In the genomic region with DNA sequence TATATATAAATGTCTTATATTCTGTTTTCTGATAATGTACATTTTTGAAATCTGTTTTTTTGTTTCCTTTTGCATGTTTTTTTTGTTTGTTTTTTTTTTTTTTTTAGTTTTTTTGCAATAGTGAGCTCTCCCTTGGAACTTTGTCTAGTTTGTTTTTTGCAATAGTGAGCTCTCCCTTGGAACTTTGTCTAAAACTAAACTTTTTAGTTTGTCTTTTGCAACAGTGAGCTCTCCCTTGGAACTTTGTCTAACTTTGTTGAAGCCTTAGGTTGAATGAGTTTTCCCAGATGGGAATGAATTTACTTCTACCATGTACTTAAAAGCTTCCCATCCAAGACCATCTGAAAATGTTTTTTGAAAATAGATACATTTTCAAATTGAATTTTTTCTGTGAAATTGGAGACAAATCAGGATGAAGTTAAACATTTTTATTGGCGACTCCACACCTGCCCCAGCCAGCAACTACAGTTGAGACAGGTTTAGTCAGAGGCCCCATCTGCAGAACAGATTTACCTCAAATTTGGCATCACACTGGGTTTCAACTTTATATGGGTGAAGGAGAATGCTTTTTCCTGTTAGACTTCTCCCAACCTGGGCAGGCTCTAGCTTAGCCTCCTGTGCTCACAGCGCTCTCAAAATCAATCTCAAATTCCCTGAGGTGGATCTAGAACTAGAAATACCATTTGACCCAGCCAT, we compare ENCODE assay signal across 9 cellular contexts. TPM values are rescaled to one million over a fixed set of nuclear protein-coding genes. Genes with fewer than 3 reads are reported as not detected.
"Had no signal": no experiment of that assay in that cellular context is flagged by ENCODE, and none has a peak within 500 bp of the region (broad histone marks: within the 10 kb centered on the region; RNA-seq: fewer than 3 reads in every experiment).

No MANE protein-coding gene starts in this region.

- H3K4me3 ChIP-seq: GM23338, K562 had no signal

- H2AFZ ChIP-seq: GM23338 had no signal

- H3K4me3 Mint-ChIP-seq: GM23338, H9 had no signal

- H3K4me1 Mint-ChIP-seq: H9 had no signal

- H3K9me3 Mint-ChIP-seq: GM23338, H9 had no signal

- DNase-seq: H9, HCEC 1CT, IMR-90 had no signal

- FAIRE-seq: H1, H54, HTR-8/SVneo, K562 had no signal

- ATAC-seq: GM23338, K562 had no signal

- H3K4me2 ChIP-seq: GM23338 had no signal

- H3K27ac Mint-ChIP-seq: GM23338 had no signal

RNA-seq across cellular contexts. Expression of gene SLC9B1, which starts 41.1 kb away (rescaled TPM):
- total RNA-seq: HT-29 had no signal
